ENCODE assay signal across 22 cellular contexts in genomic region chr1:20491866-20492265, GRCh38.
"Had no signal": no experiment of that assay in that cellular context is flagged by ENCODE, and none has a peak within 500 bp of the region (broad histone marks: within the 10 kb centered on the region; RNA-seq: fewer than 3 reads in every experiment).

No MANE protein-coding gene starts in this region.

- H3K27ac Mint-ChIP-seq: activated CD4-positive, alpha-beta T cell treated with anti-CD3 and anti-CD28 coated beads for 36 hours; activated CD8-positive, alpha-beta T cell treated with anti-CD3 and anti-CD28 coated beads for 36 hours; activated naive CD4-positive, alpha-beta T cell treated with anti-CD3 and anti-CD28 coated beads, Interleukin-2, amount 50 U/mL, for 24 hours; activated T-cell treated with anti-CD3 and anti-CD28 coated beads, Interleukin-2, amount 50 U/mL, for 24 hours; activated T-helper 1 cell treated with anti-CD3 and anti-CD28 coated beads, Interleukin-12 subunit alpha, Interleukin-12 subunit beta, Interleukin-2, Interleukin-4 antibody, amounts not matched to agents 30 ng/mL and 10 ng/mL and 1 ng/mL, durations not matched to agents 14 hours and 24 hours and 36 hours had no signal

- ATAC-seq: activated CD4-positive, alpha-beta T cell treated with anti-CD3 and anti-CD28 coated beads for 36 hours; activated CD8-positive, alpha-beta T cell treated with anti-CD3 and anti-CD28 coated beads for 36 hours; PC-3 had no signal

- H3K4me3 Mint-ChIP-seq: activated CD4-positive, alpha-beta T cell treated with anti-CD3 and anti-CD28 coated beads for 36 hours; activated CD8-positive, alpha-beta T cell treated with anti-CD3 and anti-CD28 coated beads for 36 hours; activated naive CD4-positive, alpha-beta T cell treated with anti-CD3 and anti-CD28 coated beads, Interleukin-2, amount 50 U/mL, for 24 hours; activated T-cell treated with anti-CD3 and anti-CD28 coated beads, Interleukin-2, amount 50 U/mL, for 24 hours; activated T-helper 1 cell treated with anti-CD3 and anti-CD28 coated beads, Interleukin-12 subunit alpha, Interleukin-12 subunit beta, Interleukin-2, Interleukin-4 antibody, amounts not matched to agents 30 ng/mL and 10 ng/mL and 1 ng/mL, durations not matched to agents 14 hours and 24 hours and 36 hours had no signal

- DNase-seq: activated CD4-positive, alpha-beta T cell treated with anti-CD3 and anti-CD28 coated beads for 36 hours; activated CD4-positive, alpha-beta T cell treated with anti-CD3 and anti-CD28 coated beads, Interleukin-2, amount 50 U/mL, for 1 hour; activated CD8-positive, alpha-beta memory T cell treated with anti-CD3 and anti-CD28 coated beads, Interleukin-2, amount 50 U/mL, for 48 hours; activated CD8-positive, alpha-beta T cell treated with anti-CD3 and anti-CD28 coated beads for 36 hours; activated effector memory CD4-positive, alpha-beta T cell treated with Interleukin-2 at 50 U/mL for 16 hours; activated naive CD4-positive, alpha-beta T cell; activated T-cell treated with anti-CD3 and anti-CD28 coated beads, Interleukin-2, amount 50 U/mL, for 24 hours; amygdala; cerebellar nuclear complex; KG1; NCI-H1048; NCI-H146; NCI-H187 treated with DMSO at 0.1 percent for 48 hours; NCI-H2081 treated with DMSO at 0.1 percent for 48 hours; NCI-H446; NCI-H524; PC-3; SHP77 treated with DMSO at 0.1 percent for 48 hours; T-helper 1 cell; WERI-Rb-1 had no signal

- H3K36me3 ChIP-seq: WERI-Rb-1 had no signal

- H3K9me3 Mint-ChIP-seq: activated CD8-positive, alpha-beta T cell treated with anti-CD3 and anti-CD28 coated beads for 36 hours; activated naive CD4-positive, alpha-beta T cell treated with anti-CD3 and anti-CD28 coated beads, Interleukin-2, amount 50 U/mL, for 24 hours; activated T-cell treated with anti-CD3 and anti-CD28 coated beads, Interleukin-2, amount 50 U/mL, for 24 hours; activated T-helper 1 cell treated with anti-CD3 and anti-CD28 coated beads, Interleukin-12 subunit alpha, Interleukin-12 subunit beta, Interleukin-2, Interleukin-4 antibody, amounts not matched to agents 30 ng/mL and 10 ng/mL and 1 ng/mL, durations not matched to agents 14 hours and 24 hours and 36 hours had no signal

- H3K36me3 Mint-ChIP-seq: activated naive CD4-positive, alpha-beta T cell treated with anti-CD3 and anti-CD28 coated beads, Interleukin-2, amount 50 U/mL, for 24 hours had no signal

- H3K27ac ChIP-seq: WERI-Rb-1 had no signal
